ENCODE assay signal across 25 cellular contexts in the genomic region with DNA sequence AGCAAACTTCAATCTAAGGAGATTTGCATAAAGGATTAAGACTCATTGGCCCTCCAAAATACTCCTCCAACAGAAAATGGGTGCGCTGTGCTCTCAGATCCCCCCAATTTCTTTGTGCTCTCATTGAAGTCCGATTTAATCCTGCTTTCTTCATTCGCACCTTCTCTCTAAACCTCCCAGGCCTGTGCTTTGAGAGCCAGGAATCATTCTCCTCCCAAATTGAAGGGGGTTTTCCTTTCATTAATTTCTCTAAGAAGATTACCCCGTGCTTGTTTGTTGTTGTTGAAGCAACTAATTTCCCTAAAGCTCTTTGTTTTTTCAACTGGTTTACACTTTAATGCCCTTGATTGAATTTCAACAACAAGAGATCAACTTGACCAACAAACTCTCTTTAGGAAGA.
DNase-seq lines count a peak whose midpoint lies in the region; ATAC-seq and TF ChIP-seq lines count a peak whose summit lies in the region.
"Had no signal": no experiment of that assay in that cellular context is flagged by ENCODE, and none has a peak within 500 bp of the region (broad histone marks: within the 10 kb centered on the region; RNA-seq: fewer than 3 reads in every experiment).

No MANE protein-coding gene starts in this region.

- no peaks in the 10 kb centered on the region for H4K20me1 ChIP-seq in GM23338 (replicated peaks; ENCODE audit: insufficient read depth)
- H4K20me1 ChIP-seq: BLaER1 treated with 17β-estradiol and CSF1 and Interleukin-3, amounts not matched to agents 10 nM and 100 nM had no signal

- H3K4me3 ChIP-seq in GM23338 (0 out of 2 replicates have a peak overlapping the region, but pooled peaks have one; percentile 29), HUES6 (ENCODE audit: low read depth, low read length) (peak overlapping the region; percentile 13; the same call in 1 of the 2 replicates), endodermal cell (ENCODE audit: low read length) (peak overlapping the region; percentile 25), iPS-20b (ENCODE audit: low read length) (peak overlapping the region; percentile 39; the same call in 1 of the 2 replicates), Peyer's patch (no peak overlapping the region)
- H3K4me3 ChIP-seq: A549; BLaER1 treated with 17β-estradiol and CSF1 and Interleukin-3, amounts not matched to agents 10 nM and 100 nM; GM12878; GM23248; HAP-1 had no signal

- TF ChIP-seq CTCF in GM23338 (conservative IDR thresholded peaks at IDR 0.05; ENCODE audit: low read depth in 2 of 2) (no peak), endodermal cell (conservative IDR thresholded peaks at IDR 0.05) (no peak), Peyer's patch (IDR thresholded peaks at IDR 0.05) (no peak)

- no peaks in the 10 kb centered on the region for H3K79me2 ChIP-seq in GM23338 (replicated peaks; ENCODE audit: insufficient read depth)

- H3K27me3 Mint-ChIP-seq in GM23338 (ENCODE audit: insufficient read depth, low read depth, poor library complexity) (peaks cover 19% of the 10 kb centered on the region), endodermal cell (ENCODE audit: insufficient read depth) (peaks cover 76% of the 10 kb centered on the region)

- no peaks in the 10 kb centered on the region for H3K9me3 Mint-ChIP-seq in GM23338
- H3K9me3 Mint-ChIP-seq in endodermal cell: no peaks in the 10 kb centered on the region
- H3K9me3 Mint-ChIP-seq: CD4-positive, alpha-beta T cell; HFFc6 had no signal

- H3K4me1 Mint-ChIP-seq in GM23338: peaks cover 66% of the 10 kb centered on the region
- peaks cover 62% of the 10 kb centered on the region for H3K4me1 Mint-ChIP-seq in endodermal cell
- H3K4me1 Mint-ChIP-seq: CD14-positive monocyte; CD8-positive, alpha-beta memory T cell had no signal

- no peak overlapping the region for H3K27ac Mint-ChIP-seq in GM23338
- H3K27ac Mint-ChIP-seq in endodermal cell: peak overlapping the region; percentile 16
- H3K27ac Mint-ChIP-seq: CD14-positive monocyte; CD4-positive, alpha-beta T cell; CD8-positive, alpha-beta memory T cell; HFFc6 had no signal

- H3K27me3 ChIP-seq in GM23338 (ENCODE audit: insufficient read depth): peaks cover 38% of the 10 kb centered on the region
- peaks cover 22% of the 10 kb centered on the region for H3K27me3 ChIP-seq in HUES6 (ENCODE audit: control insufficient read depth, insufficient read depth, low read length)
- peaks cover 39% of the 10 kb centered on the region for H3K27me3 ChIP-seq in endodermal cell (ENCODE audit: control insufficient read depth, insufficient read depth, low read length, poor library complexity, severe bottlenecking)
- H3K27me3 ChIP-seq in iPS-20b (ENCODE audit: insufficient read depth, low read length): peaks cover 79% of the 10 kb centered on the region
- no peaks in the 10 kb centered on the region for H3K27me3 ChIP-seq in Peyer's patch
- H3K27me3 ChIP-seq: BLaER1 treated with 17β-estradiol and CSF1 and Interleukin-3, amounts not matched to agents 10 nM and 100 nM had no signal

- H3K9me3 ChIP-seq in HUES6 (ENCODE audit: control insufficient read depth, insufficient read depth, low read depth, low read length) (no peaks in the 10 kb centered on the region), endodermal cell (ENCODE audit: control insufficient read depth, low read length) (no peaks in the 10 kb centered on the region), iPS-20b (ENCODE audit: insufficient read depth, low read depth, low read length) (no peaks in the 10 kb centered on the region), Peyer's patch (no peaks in the 10 kb centered on the region)
- H3K9me3 ChIP-seq: A549; BE2C; BLaER1 treated with 17β-estradiol and CSF1 and Interleukin-3, amounts not matched to agents 10 nM and 100 nM; HAP-1 had no signal

- H3K4me1 ChIP-seq in GM23338 (ENCODE audit: insufficient read depth) (peaks cover 41% of the 10 kb centered on the region), HUES6 (ENCODE audit: control insufficient read depth, insufficient read depth, low read length) (peaks cover 56% of the 10 kb centered on the region), endodermal cell (ENCODE audit: control insufficient read depth, insufficient read depth, low read length) (peaks cover 21% of the 10 kb centered on the region), iPS-20b (ENCODE audit: insufficient read depth, low read length) (peaks cover 38% of the 10 kb centered on the region), Peyer's patch (no peaks in the 10 kb centered on the region)
- H3K4me1 ChIP-seq: A549, BE2C had no signal

- no peak for ATAC-seq in GM23338
- ATAC-seq: A549, GM12878 had no signal

- H3F3A ChIP-seq in GM23338 (replicated peaks; ENCODE audit: low read depth): no peaks in the 10 kb centered on the region

- H3K9ac ChIP-seq in HUES6 (ENCODE audit: low read length) (no peak overlapping the region), endodermal cell (ENCODE audit: extremely low read depth, low read length, poor library complexity, severe bottlenecking) (no peak overlapping the region), iPS-20b (ENCODE audit: low read depth, low read length) (peak overlapping the region; percentile 5; the same call in 1 of the 2 replicates)
- H3K9ac ChIP-seq: BLaER1 treated with 17β-estradiol and CSF1 and Interleukin-3, amounts not matched to agents 10 nM and 100 nM; GM23248 had no signal

- H3K4me2 ChIP-seq in GM23338: peak overlapping the region; percentile 48
- H3K4me2 ChIP-seq: A549; BLaER1 treated with 17β-estradiol and CSF1 and Interleukin-3, amounts not matched to agents 10 nM and 100 nM had no signal

- no peak for TF ChIP-seq POLR2A in Peyer's patch (IDR thresholded peaks at IDR 0.05)

- no peaks in the 10 kb centered on the region for H3K9me2 ChIP-seq in GM23338 (ENCODE audit: insufficient read depth)

- no peak for DNase-seq in GM23338 (ENCODE audit: low spot score)
- DNase-seq in endodermal cell: peak; percentile 31
- DNase-seq in Peyer's patch: no peak
- DNase-seq in globus pallidus (ENCODE audit: low spot score): no peak
- DNase-seq in NCI-H524 treated with DMSO at 0.1 percent for 48 hours (lab: John Stamatoyannopoulos, UW): no peak
- DNase-seq in NCI-H524 (lab: John Stamatoyannopoulos, UW): no peak
- DNase-seq: 8988T; ACHN; AML-193; BE2C; CD4-positive, alpha-beta T cell; CD8-positive, alpha-beta memory T cell; DMS 273 treated with DMSO at 0.1 percent for 48 hours; DMS79; EL; GDM1; GM23248; HFFc6 had no signal

- 20 to 35% methylated on average over 2 to 4 of the region's 4 CpGs for WGBS in endodermal cell (ENCODE audit: insufficient coverage in 1 of 2, insufficient read length in 1 of 2), 2 experiments

- H3K36me3 Mint-ChIP-seq in GM23338 (ENCODE audit: low read depth): no peaks in the 10 kb centered on the region
- H3K36me3 Mint-ChIP-seq in endodermal cell (ENCODE audit: low read depth): no peaks in the 10 kb centered on the region
- H3K36me3 Mint-ChIP-seq: CD14-positive monocyte; CD8-positive, alpha-beta memory T cell had no signal

- H3K27ac ChIP-seq in GM23338 (ENCODE audit: low read depth): 0 out of 2 replicates have a peak overlapping the region, but pooled peaks have one; percentile 39
- H3K27ac ChIP-seq in HUES6 (ENCODE audit: low read depth, low read length): no peak overlapping the region
- H3K27ac ChIP-seq in endodermal cell (ENCODE audit: low read depth, low read length): no peak overlapping the region
- H3K27ac ChIP-seq in iPS-20b (ENCODE audit: low read length): no peak overlapping the region
- H3K27ac ChIP-seq in Peyer's patch: no peak overlapping the region
- H3K27ac ChIP-seq: A549; BLaER1 treated with 17β-estradiol and CSF1 and Interleukin-3, amounts not matched to agents 10 nM and 100 nM; GM23248 had no signal

- H3K36me3 ChIP-seq in GM23338 (ENCODE audit: insufficient read depth): no peaks in the 10 kb centered on the region
- no peaks in the 10 kb centered on the region for H3K36me3 ChIP-seq in HUES6 (ENCODE audit: control insufficient read depth, insufficient read depth, low read length)
- H3K36me3 ChIP-seq in endodermal cell (ENCODE audit: control insufficient read depth, insufficient read depth, low read length): no peaks in the 10 kb centered on the region
- H3K36me3 ChIP-seq in iPS-20b (ENCODE audit: insufficient read depth, low read depth, low read length): no peaks in the 10 kb centered on the region
- H3K36me3 ChIP-seq in Peyer's patch: no peaks in the 10 kb centered on the region
- H3K36me3 ChIP-seq: BE2C; BLaER1 treated with 17β-estradiol and CSF1 and Interleukin-3, amounts not matched to agents 10 nM and 100 nM; HAP-1 had no signal

- H3K4me3 Mint-ChIP-seq in GM23338 (no peak overlapping the region), endodermal cell (no peak overlapping the region)
- H3K4me3 Mint-ChIP-seq: CD14-positive monocyte; CD4-positive, alpha-beta T cell; CD8-positive, alpha-beta memory T cell; HFFc6 had no signal

- H2AFZ ChIP-seq in GM23338: 0 out of 2 replicates have a peak overlapping the region, but pooled peaks have one; percentile 45
- H2AFZ ChIP-seq: GM23248 had no signal

TF ChIP-seq in GM23338, 12 proteins besides CTCF, POLR2A, EP300 and RAD21:
- no peak for TF ChIP-seq POLR2AphosphoS5 (IDR thresholded peaks at IDR 0.05; ENCODE audit: low read depth)
- no peak for TF ChIP-seq EZH2 (IDR thresholded peaks at IDR 0.05; ENCODE audit: low read depth, unreplicated experiment)

Comparison
In these comparisons a context has a peak if more than half of its experiments do, and no peak if none do; other contexts are left out.
1. H3K4me3 ChIP-seq: peak in GM23338 (single experiment), HUES6 (single experiment), endodermal cell (single experiment) and iPS-20b (single experiment); none in Peyer's patch (0 of 4).